25 cellular contexts compared by ENCODE assay signal in genomic region chr4:17554568-17554967, GRCh38. TPM values are rescaled to one million over a fixed set of nuclear protein-coding genes. Genes with fewer than 3 reads are reported as not detected.
"Had no signal": no experiment of that assay in that cellular context is flagged by ENCODE, and none has a peak within 500 bp of the region (broad histone marks: within the 10 kb centered on the region; RNA-seq: fewer than 3 reads in every experiment).

No MANE protein-coding gene starts in this region.

- H2AFZ ChIP-seq: PC-9 had no signal

- H3K4me2 ChIP-seq: PC-9 had no signal

- H3K27me3 ChIP-seq: Peyer's patch, SJCRH30 had no signal

- H3K9me3 ChIP-seq: Peyer's patch, SJCRH30 had no signal

- H3K4me3 ChIP-seq: PC-9, Peyer's patch, SJCRH30 had no signal

- H3K36me3 ChIP-seq: Peyer's patch, SJCRH30 had no signal

- DNase-seq: KBM-7; NCI-H1092 treated with DMSO at 0.1 percent for 48 hours; NCI-H1436; NCI-H187; NCI-H2029; NCI-H2081 treated with DMSO at 0.1 percent for 48 hours; NCI-H2171; NCI-H226; NCI-H446; NCI-H510A; NCI-H524 treated with DMSO at 0.1 percent for 48 hours; NCI-H69; NCI-H774; NK-92 treated with Interleukin-12 subunit alpha and Interleukin-12 subunit beta, amount 100 ng/mL, for 24 hours; OCI-M1; PC-9; Peyer's patch; SHP77 treated with DMSO at 0.1 percent for 48 hours; SJCRH30 had no signal

- H3K4me1 ChIP-seq: Peyer's patch, SJCRH30 had no signal

- ATAC-seq: Right ventricle myocardium inferior, SK-N-SH treated with all-trans-retinoic acid at 6 μM for 48 hours had no signal

- H3K27ac ChIP-seq: PC-9, Peyer's patch, SJCRH30 had no signal

RNA-seq across cellular contexts. Expression of gene CLRN2, which starts 39.6 kb away (rescaled TPM):
- total RNA-seq: HT-29, LHCN-M2, MCF 10A, PC-9, Peyer's patch, Right ventricle myocardium inferior, RPMI7951, SJCRH30 had no signal
